ENCODE assay signal across 8 cellular contexts in genomic region chr18:70491734-70492348, GRCh38.
DNase-seq lines count a peak whose midpoint lies in the region; ATAC-seq, FAIRE-seq and TF ChIP-seq lines count a peak whose summit lies in the region.

No MANE protein-coding gene starts in this region.

- FAIRE-seq in GM19239 (lab: Jason Lieb, UNC) (peak; percentile 62), pancreas (lab: Jason Lieb, UNC) (no peak)

- DNase-seq in D341Med (ENCODE audit: low spot score) (peak; percentile 77), GM19239 (ENCODE audit: insufficient read length, low spot score) (peak; percentile 19), NOMO-1 (lab: John Stamatoyannopoulos, UW; ENCODE audit: unreplicated experiment in 2 of 2) (peak; percentile 44 to 62), fibroblast of the conjunctiva (ENCODE audit: low read depth) (peak; percentile 14), pancreas (peak in 4 of 6 donors; percentile 6 to 46 (median 30)), NCI-H2029 (lab: John Stamatoyannopoulos, UW) (no peak)
- peak; percentile 70 for DNase-seq in activated CD8-positive, alpha-beta memory T cell treated with anti-CD3 and anti-CD28 coated beads, Interleukin-2, amount 50 U/mL, for 48 hours

- no peak overlapping the region for H3K27ac ChIP-seq in pancreas

- no peak overlapping the region for H3K4me3 ChIP-seq in pancreas

- peak; percentile 42 to 75 (median 61) for TF ChIP-seq CTCF in pancreas (IDR thresholded peaks at IDR 0.05)

- no peaks in the 10 kb centered on the region for H3K36me3 ChIP-seq in pancreas

- ATAC-seq in HG03342 (IDR thresholded peaks at IDR 0.05; ENCODE audit: unreplicated experiment) = peak; percentile 78
- ATAC-seq in pancreas = peak; percentile 69 to 90 (median 86)

- H3K27me3 ChIP-seq in pancreas = no peaks in the 10 kb centered on the region

- H3K9me3 ChIP-seq in pancreas = no peaks in the 10 kb centered on the region

- intact Hi-C loops in pancreas (cut with DNase I) = no loop called here

- WGBS in pancreas, 2 donors = 37 to 48% methylated on average over 4 of the region's 4 CpGs

- H3K4me1 ChIP-seq in pancreas = peaks cover 0 to 3% (median 0%) of the 10 kb centered on the region in 3 donors
